ENCODE assay signal across 12 cellular contexts in the genomic region with DNA sequence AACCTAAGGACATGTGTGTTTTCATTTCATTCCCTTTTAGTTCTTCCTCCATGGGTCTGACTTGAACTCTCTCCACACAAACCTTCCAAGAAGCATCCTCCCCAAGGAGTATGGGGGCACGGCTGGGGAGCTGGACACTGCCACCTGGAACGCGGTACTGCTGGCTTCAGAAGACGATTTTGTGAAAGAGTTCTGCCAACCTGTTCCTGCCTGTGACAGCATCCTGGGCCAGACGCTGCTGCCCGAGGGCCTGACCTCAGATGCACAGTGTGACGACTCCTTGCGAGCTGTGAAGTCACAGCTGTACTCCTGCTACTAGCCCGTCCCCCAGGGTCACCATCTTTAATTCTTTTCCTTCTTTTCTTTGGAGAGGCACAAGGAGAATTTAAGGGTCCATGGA.
"Had no signal": no experiment of that assay in that cellular context is flagged by ENCODE, and none has a peak within 500 bp of the region (broad histone marks: within the 10 kb centered on the region; RNA-seq: fewer than 3 reads in every experiment).

No MANE protein-coding gene starts in this region.

- H3K9me3 ChIP-seq: heart left ventricle, stomach, testis, upper lobe of left lung had no signal

- H3K27me3 ChIP-seq: heart left ventricle, stomach, testis, upper lobe of left lung had no signal

- H3K4me3 Mint-ChIP-seq: natural killer cell; T-helper 1 cell treated with Interleukin-12 subunit alpha and Interleukin-12 subunit beta and Interleukin-4 antibody, amounts not matched to agents 30 μg/mL and 1 μg/mL, for 36 hours had no signal

- H3K9me3 Mint-ChIP-seq: immature natural killer cell; natural killer cell; T-helper 1 cell treated with Interleukin-12 subunit alpha and Interleukin-12 subunit beta and Interleukin-4 antibody, amounts not matched to agents 30 μg/mL and 1 μg/mL, for 36 hours had no signal

- H3K4me3 ChIP-seq: heart left ventricle, stomach, testis, upper lobe of left lung had no signal

- H3K27ac ChIP-seq: heart left ventricle, stomach, upper lobe of left lung had no signal

- ATAC-seq: heart left ventricle, natural killer cell had no signal

- DNase-seq: activated CD4-positive, alpha-beta T cell treated with anti-CD3 and anti-CD28 coated beads for 4 hours; activated gamma-delta T cell; heart left ventricle; immature natural killer cell; mesendoderm; natural killer cell; posterior cingulate gyrus; stimulated activated CD4-positive, alpha-beta T cell treated with anti-CD3 and anti-CD28 coated beads, Interleukin-2, amount 100 ng/mL, for 48 hours; stomach; testis had no signal
